31 cellular contexts compared by ENCODE assay signal in genomic region chr1:49036700-49037099, GRCh38.
DNase-seq lines count a peak whose midpoint lies in the region; TF ChIP-seq lines count a peak whose summit lies in the region.
"Had no signal": no experiment of that assay in that cellular context is flagged by ENCODE, and none has a peak within 500 bp of the region (broad histone marks: within the 10 kb centered on the region; RNA-seq: fewer than 3 reads in every experiment).

No MANE protein-coding gene starts in this region.

- BruUV-seq in A673 (replicated peaks; lab: Mats Ljungman, UMichigan), result no TSS peak

- POLR2A ChIA-PET in A673 (lab: Charles Lee; ENCODE audit: low non-redundant PET), result no interaction called here

- H3K4me1 ChIP-seq in A673 (ENCODE audit: insufficient read depth, low read length, poor library complexity, severe bottlenecking), result peaks cover 6% of the 10 kb centered on the region
- no peaks in the 10 kb centered on the region for H3K4me1 ChIP-seq in NT2/D1 (ENCODE audit: insufficient read depth, insufficient read length)
- no peaks in the 10 kb centered on the region for H3K4me1 ChIP-seq in left ventricle myocardium inferior
- H3K4me1 ChIP-seq: breast epithelium, left lung, neural progenitor cell, pancreas, right atrium auricular region had no signal

- CTCF ChIA-PET in A673 (lab: Charles Lee), result interaction anchor here (0.6 kb wide), 1 partner anchor 428 kb away, joined by 12 read pairs; no protein-coding TSS in a partner anchor

- no peaks in the 10 kb centered on the region for H3K9me3 ChIP-seq in A673 (ENCODE audit: low read depth, low read length, poor library complexity, severe bottlenecking)
- H3K9me3 ChIP-seq in NT2/D1 (ENCODE audit: insufficient read depth, low read length), result no peaks in the 10 kb centered on the region
- no peaks in the 10 kb centered on the region for H3K9me3 ChIP-seq in left ventricle myocardium inferior (replicated peaks)
- H3K9me3 ChIP-seq: breast epithelium, left lung, pancreas, right atrium auricular region had no signal

- TF ChIP-seq CTCF in A673 (conservative IDR thresholded peaks at IDR 0.05; ENCODE audit: low read depth, low read length), result peak; percentile 32; the same call in 1 of the 2 replicates
- TF ChIP-seq CTCF in GM06990 (IDR thresholded peaks at IDR 0.05; ENCODE audit: insufficient read depth, low read length, poor library complexity, severe bottlenecking), result peak; percentile 1
- peak; percentile 4 for TF ChIP-seq CTCF in choroid plexus epithelial cell (conservative IDR thresholded peaks at IDR 0.05; ENCODE audit: low read depth, low read length)
- no peak for TF ChIP-seq CTCF in lower leg skin (IDR thresholded peaks at IDR 0.05)
- no peak for TF ChIP-seq CTCF in left ventricle myocardium inferior (IDR thresholded peaks at IDR 0.05; ENCODE audit: borderline replicate concordance)

- no peaks in the 10 kb centered on the region for H3K27me3 ChIP-seq in A673 (replicated peaks; ENCODE audit: insufficient read depth, low read depth, low read length, poor library complexity)
- no peaks in the 10 kb centered on the region for H3K27me3 ChIP-seq in GM06990 (replicated peaks; ENCODE audit: control insufficient read depth, insufficient read depth, low read length)
- no peaks in the 10 kb centered on the region for H3K27me3 ChIP-seq in NT2/D1 (ENCODE audit: insufficient read depth, insufficient read length)
- H3K27me3 ChIP-seq in left ventricle myocardium inferior (ENCODE audit: low read depth), result no peaks in the 10 kb centered on the region
- H3K27me3 ChIP-seq: breast epithelium, left lung, neural progenitor cell, pancreas, right atrium auricular region had no signal

- no peak for TF ChIP-seq POLR2A in lower leg skin (IDR thresholded peaks at IDR 0.05)

- H3K4me3 ChIP-seq in A673 (ENCODE audit: low read depth, low read length, poor library complexity, severe bottlenecking) (no peak overlapping the region), GM06990 (replicated peaks; ENCODE audit: low read depth, low read length) (no peak overlapping the region), NT2/D1 (ENCODE audit: insufficient read length, low read depth) (no peak overlapping the region), choroid plexus epithelial cell (ENCODE audit: low read depth, low read length) (no peak overlapping the region), lower leg skin (ENCODE audit: low read depth, poor library complexity, severe bottlenecking) (no peak overlapping the region), left ventricle myocardium inferior (no peak overlapping the region)
- H3K4me3 ChIP-seq: breast epithelium, left lung, neural progenitor cell, pancreas, right atrium auricular region had no signal

- no peak overlapping the region for H3K9ac ChIP-seq in NT2/D1 (ENCODE audit: insufficient read length, low read depth)
- H3K9ac ChIP-seq: neural progenitor cell had no signal

- H3K36me3 ChIP-seq in A673 (ENCODE audit: insufficient read depth, low read length, poor library complexity, severe bottlenecking), result no peaks in the 10 kb centered on the region
- H3K36me3 ChIP-seq in GM06990 (ENCODE audit: control insufficient read depth, insufficient read depth, low read length), result no peaks in the 10 kb centered on the region
- no peaks in the 10 kb centered on the region for H3K36me3 ChIP-seq in NT2/D1 (ENCODE audit: insufficient read depth, insufficient read length, low read length)
- no peaks in the 10 kb centered on the region for H3K36me3 ChIP-seq in left ventricle myocardium inferior
- H3K36me3 ChIP-seq: breast epithelium, left lung, neural progenitor cell, pancreas, right atrium auricular region had no signal

- peak; percentile 39 for DNase-seq in A673 (ENCODE audit: low spot score)
- DNase-seq in GM06990 (ENCODE audit: extremely low read depth, insufficient read length), result no peak
- peak; percentile 22 for DNase-seq in NT2/D1 (ENCODE audit: low read depth, low spot score)
- no peak for DNase-seq in choroid plexus epithelial cell (ENCODE audit: low read depth)
- no peak for DNase-seq in retina
- DNase-seq in NCI-H526 (lab: John Stamatoyannopoulos, UW), result no peak
- no peak for DNase-seq in lower leg skin (ENCODE audit: low spot score in 2 of 2)
- DNase-seq in left ventricle myocardium inferior, result no peak
- DNase-seq: activated CD4-positive, alpha-beta T cell treated with anti-CD3 and anti-CD28 coated beads for 48 hours; activated CD8-positive, alpha-beta memory T cell treated with anti-CD3 and anti-CD28 coated beads for 24 hours; activated T-cell treated with anti-CD3 and anti-CD28 coated beads for 4 hours; amygdala; CD8-positive, alpha-beta memory T cell; DMS79; GDM1; GOT3; HFFc6; hippocampal formation; immature natural killer cell; left lung; NCI-H1105 treated with DMSO at 0.1 percent for 48 hours; NCI-H187 treated with DMSO at 0.1 percent for 48 hours; NCI-H524; pancreas; small intestine; stimulated activated naive CD4-positive, alpha-beta T cell; T-helper 2 cell had no signal

- WGBS in lower leg skin, 2 donors, result 81 to 87% methylated on average over 4 of the region's 4 CpGs

- intact Hi-C loops in A673 (cut with micrococcal nuclease; ENCODE audit: unreplicated experiment), result no loop called here
- intact Hi-C loops in lower leg skin (cut with DNase I; ENCODE audit: low total_unique reads), result no loop called here
- intact Hi-C loops in left ventricle myocardium inferior (cut with micrococcal nuclease), result no loop called here

- H3K27ac ChIP-seq in A673 (ENCODE audit: low read depth, low read length, poor library complexity, severe bottlenecking) (no peak overlapping the region), left ventricle myocardium inferior (replicated peaks) (no peak overlapping the region)
- H3K27ac ChIP-seq: breast epithelium, left lung, neural progenitor cell, pancreas, right atrium auricular region, VCaP had no signal

Comparison
In these comparisons a context has a peak if more than half of its experiments do, and no peak if none do; other contexts are left out.
1. DNase-seq: peak in A673 (single experiment) and NT2/D1 (single experiment); none in GM06990 (single experiment), choroid plexus epithelial cell (single experiment), retina (single experiment), NCI-H526 (0 of 2), lower leg skin (0 of 2) and left ventricle myocardium inferior (single experiment).
2. CTCF ChIP-seq: peak in A673 (single experiment), GM06990 (single experiment) and choroid plexus epithelial cell (single experiment); none in lower leg skin (0 of 3) and left ventricle myocardium inferior (single experiment).